In the genomic region with DNA sequence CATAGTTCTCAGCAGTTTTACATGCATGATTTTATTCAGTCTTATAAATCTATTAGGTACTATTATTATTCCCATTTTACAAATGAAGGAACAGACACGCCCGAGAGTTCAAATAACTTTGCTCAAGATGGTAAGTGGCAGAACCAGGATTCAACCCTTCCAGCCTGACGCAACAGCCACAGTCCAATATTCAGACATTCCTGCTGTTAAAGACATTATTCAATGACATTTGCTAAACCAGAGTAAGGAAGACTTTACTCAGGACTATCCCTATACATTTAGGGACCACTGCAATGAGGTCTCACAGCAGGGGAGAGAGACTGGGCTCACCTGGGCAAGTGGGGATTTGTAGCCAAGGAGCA, we compare ENCODE assay signal across 13 cellular contexts.
"Had no signal": no experiment of that assay in that cellular context is flagged by ENCODE, and none has a peak within 500 bp of the region (broad histone marks: within the 10 kb centered on the region; RNA-seq: fewer than 3 reads in every experiment).

No MANE protein-coding gene starts in this region.

- H3K27ac ChIP-seq: epithelial cell of prostate, parathyroid adenoma, suprapubic skin had no signal

- H3K9me3 Mint-ChIP-seq: effector memory CD8-positive, alpha-beta T cell had no signal

- ATAC-seq: effector memory CD8-positive, alpha-beta T cell; stimulated activated naive CD8-positive, alpha-beta T cell treated with anti-CD3 and anti-CD28 coated beads, Interleukin-15, Interleukin-2, amounts not matched to agents 100 U/mL and 50 U/mL, for 24 hours had no signal

- H3K27ac Mint-ChIP-seq: effector memory CD8-positive, alpha-beta T cell had no signal

- DNase-seq: activated CD4-positive, alpha-beta T cell treated with anti-CD3 and anti-CD28 coated beads for 48 hours; activated naive CD4-positive, alpha-beta T cell; activated T-cell treated with anti-CD3 and anti-CD28 coated beads for 4 hours; dermis blood vessel endothelial cell; effector memory CD8-positive, alpha-beta T cell; head of caudate nucleus; midbrain; stimulated activated CD4-positive, alpha-beta T cell treated with anti-CD3 and anti-CD28 coated beads, Interleukin-4, amount 100 ng/mL, for 24 hours; stimulated activated naive CD8-positive, alpha-beta T cell treated with anti-CD3 and anti-CD28 coated beads, Interleukin-15, Interleukin-2, amounts not matched to agents 100 U/mL and 50 U/mL, for 24 hours; trophoblast cell had no signal

- H3K4me3 Mint-ChIP-seq: effector memory CD8-positive, alpha-beta T cell had no signal
